In the genomic region with DNA sequence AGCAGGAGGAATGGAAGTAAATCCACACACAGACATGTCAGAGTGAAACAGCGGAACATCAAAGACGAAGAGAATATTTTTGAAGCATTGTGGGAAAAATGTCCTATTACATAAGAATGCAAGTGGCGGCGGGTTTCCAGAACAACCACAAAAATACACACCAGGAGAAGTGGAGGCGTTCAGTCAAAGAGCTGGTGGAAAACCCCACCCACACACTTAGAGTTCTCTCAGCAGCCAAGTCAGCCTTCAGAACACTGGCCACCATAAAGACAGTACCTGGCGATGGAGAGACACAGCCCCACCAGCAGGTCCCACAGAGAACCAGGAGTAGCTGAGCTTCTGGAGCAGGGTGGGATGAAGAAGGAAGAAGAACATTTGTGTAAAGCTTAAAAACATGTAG, we compare ENCODE assay signal across 15 cellular contexts. TPM values are rescaled to one million over a fixed set of nuclear protein-coding genes. Genes with fewer than 3 reads are reported as not detected.
"Had no signal": no experiment of that assay in that cellular context is flagged by ENCODE, and none has a peak within 500 bp of the region (broad histone marks: within the 10 kb centered on the region; RNA-seq: fewer than 3 reads in every experiment).

No MANE protein-coding gene starts in this region.

- ATAC-seq: left ventricle myocardium superior; stimulated activated memory B cell treated with anti-CD40 and anti-IgM and Interleukin-4, amounts not matched to agents 10 μg/mL and 1 μg/mL and 100 μg/mL, for 72 hours had no signal

- H3K27ac ChIP-seq: hepatocyte, SK-N-MC, suprapubic skin had no signal

- H3K27me3 Mint-ChIP-seq: central memory CD8-positive, alpha-beta T cell; stimulated activated memory B cell treated with anti-CD40 and anti-IgM and Interleukin-4, amounts not matched to agents 10 μg/mL and 1 μg/mL and 100 μg/mL, for 72 hours had no signal

- H3K4me3 ChIP-seq: hepatocyte, SK-N-MC, suprapubic skin had no signal

- H3K4me3 Mint-ChIP-seq: brain; central memory CD8-positive, alpha-beta T cell; endodermal cell; stimulated activated memory B cell treated with anti-CD40 and anti-IgM and Interleukin-4, amounts not matched to agents 10 μg/mL and 1 μg/mL and 100 μg/mL, for 72 hours; type B pancreatic cell had no signal

- H3K9me3 Mint-ChIP-seq: central memory CD8-positive, alpha-beta T cell; stimulated activated memory B cell treated with anti-CD40 and anti-IgM and Interleukin-4, amounts not matched to agents 10 μg/mL and 1 μg/mL and 100 μg/mL, for 72 hours; type B pancreatic cell had no signal

- DNase-seq: activated effector memory CD4-positive, alpha-beta T cell treated with anti-CD3 and anti-CD28 coated beads, Interleukin-2, amount 50 U/mL, for 16 hours; activated T-cell treated with anti-CD3 and anti-CD28 coated beads, Interleukin-2, amount 50 U/mL, for 1 hour; endodermal cell; kidney; left ventricle myocardium superior had no signal

- H3K4me1 Mint-ChIP-seq: brain, endodermal cell had no signal

- H3K27ac Mint-ChIP-seq: brain; endodermal cell; stimulated activated memory B cell treated with anti-CD40 and anti-IgM and Interleukin-4, amounts not matched to agents 10 μg/mL and 1 μg/mL and 100 μg/mL, for 72 hours; type B pancreatic cell had no signal

- H3K27me3 ChIP-seq: hepatocyte, suprapubic skin had no signal

RNA-seq across cellular contexts. Expression of a gene that starts 23.7 kb away (rescaled TPM):
- total RNA-seq: left ventricle myocardium superior; mesenteric fat pad; osteocyte; suprapubic skin; T-helper 2 cell treated with Interferon-gamma antibody and Interleukin-4, amounts not matched to agents 100 ng/mL and 5 ng/mL, for 36 hours had no signal
